8 cellular contexts compared by ENCODE assay signal in the genomic region with DNA sequence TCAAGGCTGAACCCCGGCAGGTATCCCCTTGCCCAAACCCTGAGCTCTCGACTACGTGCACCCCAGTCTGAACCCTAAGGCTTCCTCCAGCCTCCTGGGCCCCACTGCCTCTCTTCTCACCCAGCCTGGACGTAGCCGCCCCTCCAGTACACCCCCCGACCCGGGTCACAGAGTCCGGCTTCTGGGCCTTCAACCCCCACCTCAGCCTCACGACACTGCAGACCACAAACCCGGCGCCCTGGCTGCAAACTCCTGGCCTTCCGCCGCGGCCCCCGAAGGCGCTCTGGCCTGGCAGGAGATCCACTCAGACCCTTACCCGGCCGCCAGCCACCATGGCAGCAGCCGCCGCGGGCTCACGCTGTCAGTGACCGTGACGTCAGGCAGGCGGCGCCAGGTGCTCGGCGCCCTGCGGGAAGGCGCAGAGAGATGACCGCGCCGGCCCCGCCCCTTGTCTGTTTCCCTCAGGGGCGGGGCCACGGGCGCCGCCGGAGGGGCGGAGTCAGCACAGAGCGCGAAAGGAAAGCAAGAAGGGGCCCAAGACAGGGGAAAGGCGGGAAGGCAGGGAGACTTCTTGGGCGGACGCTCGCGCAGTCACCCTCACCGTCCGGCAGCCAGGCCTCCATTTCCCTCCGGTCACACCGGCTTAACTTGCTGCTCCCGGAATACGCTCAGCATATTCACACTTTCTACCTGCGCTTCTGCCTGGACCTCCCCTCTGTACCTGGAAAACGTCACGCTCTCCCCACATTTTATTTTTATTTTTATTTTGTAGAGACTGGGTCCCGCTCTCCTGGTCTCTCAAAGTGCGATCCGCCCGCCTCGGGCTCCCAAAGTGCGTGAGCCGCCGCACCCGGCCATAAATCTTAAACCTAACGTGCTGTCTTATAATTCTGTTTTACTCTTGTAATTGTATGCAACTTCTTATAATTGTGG. TPM values are rescaled to one million over a fixed set of nuclear protein-coding genes. Genes with fewer than 3 reads are reported as not detected.
DNase-seq lines count a peak whose midpoint lies in the region; ATAC-seq, FAIRE-seq and TF ChIP-seq lines count a peak whose summit lies in the region.

A gene with protein sequence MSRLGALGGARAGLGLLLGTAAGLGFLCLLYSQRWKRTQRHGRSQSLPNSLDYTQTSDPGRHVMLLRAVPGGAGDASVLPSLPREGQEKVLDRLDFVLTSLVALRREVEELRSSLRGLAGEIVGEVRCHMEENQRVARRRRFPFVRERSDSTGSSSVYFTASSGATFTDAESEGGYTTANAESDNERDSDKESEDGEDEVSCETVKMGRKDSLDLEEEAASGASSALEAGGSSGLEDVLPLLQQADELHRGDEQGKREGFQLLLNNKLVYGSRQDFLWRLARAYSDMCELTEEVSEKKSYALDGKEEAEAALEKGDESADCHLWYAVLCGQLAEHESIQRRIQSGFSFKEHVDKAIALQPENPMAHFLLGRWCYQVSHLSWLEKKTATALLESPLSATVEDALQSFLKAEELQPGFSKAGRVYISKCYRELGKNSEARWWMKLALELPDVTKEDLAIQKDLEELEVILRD (minus strand): TSS at position 372 of the 933 bp plus-strand sequence. CDS start 471 bp downstream, outside the sequence.

- peak; percentile 83 for TF ChIP-seq POLR2A in GM15510 (IDR thresholded peaks at IDR 0.05; ENCODE audit: borderline replicate concordance, extremely low read depth, insufficient read length)

- DNase-seq in NCI-H187 treated with DMSO at 0.1 percent for 48 hours (lab: John Stamatoyannopoulos, UW) (peak; percentile 18), T-helper 2 cell (peak; percentile 85 to 94 (median 89)), amygdala (lab: John Stamatoyannopoulos, UW) (peak in 54 of 56 donors; percentile 43 to 94 (median 80)), left ventricle myocardium inferior (peak; percentile 93), pulmonary artery endothelial cell (ENCODE audit: low read depth, low spot score) (peak; percentile 59), urothelium cell line (ENCODE audit: low spot score) (peak; percentile 97)

- intact Hi-C loops in left ventricle myocardium inferior (cut with micrococcal nuclease), result no loop called here

- peak; percentile 82 for FAIRE-seq in urothelium cell line (lab: Jason Lieb, UNC)

- no peaks in the 10 kb centered on the region for H3K9me3 ChIP-seq in left ventricle myocardium inferior (replicated peaks)

- H3K36me3 ChIP-seq in left ventricle myocardium inferior, result peaks cover 22% of the 10 kb centered on the region

- H3K27ac ChIP-seq in left ventricle myocardium inferior (replicated peaks), result peak within 1 kb of the TSS; percentile 81

- peak within 1 kb of the TSS; percentile 92 for H3K4me3 ChIP-seq in left ventricle myocardium inferior

- peak; percentile 77 for ATAC-seq in HG02884 (IDR thresholded peaks at IDR 0.05; ENCODE audit: unreplicated experiment)

- no peaks in the 10 kb centered on the region for H3K27me3 ChIP-seq in left ventricle myocardium inferior (ENCODE audit: low read depth)

- no peak for TF ChIP-seq CTCF in left ventricle myocardium inferior (IDR thresholded peaks at IDR 0.05; ENCODE audit: borderline replicate concordance)

- H3K4me1 ChIP-seq in left ventricle myocardium inferior, result peaks cover 26% of the 10 kb centered on the region

RNA-seq across cellular contexts. Expression of the gene that starts here (rescaled TPM):
- total RNA-seq in left ventricle myocardium inferior, result 20.3 TPM
- 26.9 and 37.8 TPM in 2 replicates for total RNA-seq in pulmonary artery endothelial cell

Comparison
In these comparisons a context has a peak if more than half of its experiments do, and no peak if none do; other contexts are left out.
1. Peak in every context shown above with its lines: DNase-seq, ATAC-seq, H3K4me3 ChIP-seq and H3K27ac ChIP-seq.
2. DNase-seq: peak in every context shown above with its lines; median percentile 97 in urothelium cell line; 93 in left ventricle myocardium inferior; 89 in T-helper 2 cell; 80 in amygdala; 59 in pulmonary artery endothelial cell; 18 in NCI-H187 treated with DMSO at 0.1 percent for 48 hours.